In genomic region chrX:133444952-133445831, GRCh38 we compare ENCODE assay signal across 8 cellular contexts. TPM values are rescaled to one million over a fixed set of nuclear protein-coding genes. Genes with fewer than 3 reads are reported as not detected.
DNase-seq lines count a peak whose midpoint lies in the region; ATAC-seq and TF ChIP-seq lines count a peak whose summit lies in the region.

No MANE protein-coding gene starts in this region.

- no peaks in the 10 kb centered on the region for H3K9me2 ChIP-seq in GM23248 (ENCODE audit: insufficient read depth)

- no peaks in the 10 kb centered on the region for H4K20me1 ChIP-seq in GM23248 (ENCODE audit: insufficient read depth)

- WGBS in GM23248 (ENCODE audit: low coverage in 1 of 2, low lambda C conversion rate in 2 of 2, missing lambda C conversion rate in 2 of 2), 2 experiments, result 19 to 30% methylated on average over 14 to 16 of the region's 16 CpGs
- 28% methylated on average over 16 of the region's 16 CpGs for WGBS in esophagus muscularis mucosa

- intact Hi-C loops in esophagus muscularis mucosa (cut with DNase I), result no loop called here

- H3K27me3 ChIP-seq in GM23248 (replicated peaks; ENCODE audit: insufficient read depth) (no peaks in the 10 kb centered on the region), esophagus muscularis mucosa (no peaks in the 10 kb centered on the region)

- H3K4me2 ChIP-seq in GM23248 (ENCODE audit: unreplicated experiment), result peak overlapping the region; percentile 53

- no peaks in the 10 kb centered on the region for H3K4me1 ChIP-seq in GM23248 (ENCODE audit: insufficient read depth)
- H3K4me1 ChIP-seq in esophagus muscularis mucosa, result peaks cover 0 to 5% (median 2%) of the 10 kb centered on the region in 4 donors

- TF ChIP-seq CTCF in esophagus muscularis mucosa (IDR thresholded peaks at IDR 0.05) (no peak), GM20000 (IDR thresholded peaks at IDR 0.05; ENCODE audit: extremely low read depth, missing control alignments) (no peak)

- H3K9me3 ChIP-seq in GM23248 (ENCODE audit: low read depth) (no peaks in the 10 kb centered on the region), esophagus muscularis mucosa (no peaks in the 10 kb centered on the region)

- TF ChIP-seq EP300 in esophagus muscularis mucosa (IDR thresholded peaks at IDR 0.05), result no peak

- DNase-seq in GM23248, result peak; percentile 12
- peak; percentile 56 for DNase-seq in NCI-H774 (lab: John Stamatoyannopoulos, UW)
- no peak for DNase-seq in esophagus muscularis mucosa (ENCODE audit: extremely low spot score)
- peak; percentile 43 for DNase-seq in renal cortical epithelial cell (ENCODE audit: low read depth)
- no peak for DNase-seq in stimulated activated naive CD4-positive, alpha-beta T cell treated with Interleukin-2 at 50 U/mL for 16 hours (lab: John Stamatoyannopoulos, UW)
- no peak for DNase-seq in HCEC 1CT
- no peak for DNase-seq in GM20000 (ENCODE audit: low spot score)

- no peaks in the 10 kb centered on the region for H3K79me2 ChIP-seq in GM23248 (ENCODE audit: insufficient read depth)

- H2AFZ ChIP-seq in GM23248, result peak overlapping the region; percentile 68

- no peak for ATAC-seq in HG03095 (IDR thresholded peaks at IDR 0.05; ENCODE audit: unreplicated experiment)

- H3F3A ChIP-seq in GM23248 (ENCODE audit: insufficient read depth), result no peaks in the 10 kb centered on the region

- H3K4me3 ChIP-seq in GM23248, result peak overlapping the region; percentile 66
- H3K4me3 ChIP-seq in esophagus muscularis mucosa, result peak overlapping the region; percentile 39 to 46 (median 41)

- no peak for TF ChIP-seq POLR2A in esophagus muscularis mucosa (IDR thresholded peaks at IDR 0.05; ENCODE audit: low read depth)

- H3K27ac ChIP-seq in GM23248 (no peak overlapping the region), esophagus muscularis mucosa (replicated peaks in 1 of 4) (no peak overlapping the region)

- in situ Hi-C loops in GM23248 (cut with MboI), result no loop called here

- H3K36me3 ChIP-seq in GM23248 (ENCODE audit: low read depth) (no peaks in the 10 kb centered on the region), esophagus muscularis mucosa (no peaks in the 10 kb centered on the region)

- H3K9ac ChIP-seq in GM23248, result no peak overlapping the region

RNA-seq across cellular contexts. Expression of gene GPC4, which starts 29.9 kb away (rescaled TPM):
- 1.9 and 2.5 TPM in 2 replicates for total RNA-seq in GM23248 (2014; rRNA removed; shearing (Covaris generic))
- 6.4 and 7.0 TPM in 2 replicates for polyA plus RNA-seq in GM23248 (2016; fragmentation: Nextera tagmentation; extraction: Ambion mirVana)
- total RNA-seq in esophagus muscularis mucosa, result 10 to 100 TPM; 54.3 to 91.2 (median 80.3) TPM
- total RNA-seq in renal cortical epithelial cell, result 19.4 and 80.6 TPM in 2 replicates

Comparison
In these comparisons a context has a peak if more than half of its experiments do, and no peak if none do; other contexts are left out.
1. DNase-seq: peak in GM23248 (single experiment), NCI-H774 (single experiment) and renal cortical epithelial cell (single experiment); none in esophagus muscularis mucosa (single experiment), stimulated activated naive CD4-positive, alpha-beta T cell treated with Interleukin-2 at 50 U/mL for 16 hours (single experiment), HCEC 1CT (single experiment) and GM20000 (single experiment).